In the genomic region with DNA sequence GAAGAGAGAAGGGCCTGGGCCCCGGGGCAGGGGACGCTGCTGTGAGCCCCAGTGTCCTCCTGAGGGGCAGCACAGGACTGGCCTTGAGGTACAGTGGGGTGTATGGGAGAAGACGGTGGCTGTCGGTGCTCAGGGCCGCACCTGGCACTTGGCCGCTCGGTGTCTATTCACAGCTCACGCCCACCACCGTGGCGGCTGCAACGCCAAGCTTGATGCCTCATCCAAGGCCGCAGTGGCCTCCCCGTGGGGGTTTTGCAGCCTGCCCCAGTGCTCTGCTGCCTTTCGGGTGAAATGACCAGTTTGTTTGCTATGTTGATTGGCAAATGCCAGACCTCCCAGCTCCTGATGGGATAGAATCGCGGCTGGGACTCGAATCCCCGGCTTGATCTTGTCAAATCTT, we compare ENCODE assay signal across 25 cellular contexts.
"Had no signal": no experiment of that assay in that cellular context is flagged by ENCODE, and none has a peak within 500 bp of the region (broad histone marks: within the 10 kb centered on the region; RNA-seq: fewer than 3 reads in every experiment).

No MANE protein-coding gene starts in this region.

- H3K27me3 ChIP-seq: ascending aorta, vagina had no signal

- H3K4me3 ChIP-seq: ascending aorta, smooth muscle cell, vagina had no signal

- FAIRE-seq: TTC549 had no signal

- H3K36me3 ChIP-seq: ascending aorta, vagina had no signal

- DNase-seq: activated CD4-positive, alpha-beta T cell treated with anti-CD3 and anti-CD28 coated beads for 4 hours; activated CD4-positive, alpha-beta T cell treated with anti-CD3 and anti-CD28 coated beads, Interleukin-2, amount 50 U/mL, for 4 hours; activated effector memory CD4-positive, alpha-beta T cell treated with anti-CD3 and anti-CD28 coated beads, Interleukin-2, amount 50 U/mL, for 16 hours; activated naive CD4-positive, alpha-beta T cell treated with anti-CD3 and anti-CD28 coated beads, Interleukin-2, amount 10 ng/mL, durations not matched to agents 7 days and 5 days; activated naive CD8-positive, alpha-beta T cell treated with anti-CD3 and anti-CD28 coated beads, Interleukin-2, amount 10 ng/mL, durations not matched to agents 7 days and 5 days; central memory CD4-positive, alpha-beta T cell; endodermal cell; foreskin keratinocyte; islet precursor cell; midbrain; natural killer cell; stimulated activated CD4-positive, alpha-beta T cell treated with anti-CD3 and anti-CD28 coated beads, Interleukin-1b, Interleukin-23, amount 100 ng/mL, for 48 hours; stimulated activated CD4-positive, alpha-beta T cell treated with anti-CD3 and anti-CD28 coated beads, Interleukin-4, amount 100 ng/mL, for 4 hours; stimulated activated CD8-positive, alpha-beta memory T cell treated with anti-CD3 and anti-CD28 coated beads, Interleukin-4, amount 100 ng/mL, for 48 hours; stimulated activated naive CD8-positive, alpha-beta T cell treated with anti-CD3 and anti-CD28 coated beads, Interleukin-15, amount 100 ng/mL, for 72 hours; substantia nigra; T-helper 9 cell had no signal

- H3K4me1 ChIP-seq: ascending aorta, foreskin keratinocyte, vagina had no signal

- ATAC-seq: esophagus mucosa; foreskin keratinocyte; natural killer cell; sciatic nerve; stimulated activated memory B cell treated with anti-CD40 and anti-IgM and Interleukin-4, amounts not matched to agents 10 μg/mL and 1 μg/mL and 100 μg/mL, for 72 hours; stimulated activated naive CD8-positive, alpha-beta T cell treated with anti-CD3 and anti-CD28 coated beads, Interleukin-15, amount 100 ng/mL, for 72 hours had no signal

- H3K9me3 ChIP-seq: ascending aorta, vagina had no signal

- H3K4me2 ChIP-seq: smooth muscle cell had no signal

- H3K27ac ChIP-seq: ascending aorta, foreskin keratinocyte, vagina, VCaP had no signal
